ENCODE assay signal across 13 cellular contexts in the genomic region with DNA sequence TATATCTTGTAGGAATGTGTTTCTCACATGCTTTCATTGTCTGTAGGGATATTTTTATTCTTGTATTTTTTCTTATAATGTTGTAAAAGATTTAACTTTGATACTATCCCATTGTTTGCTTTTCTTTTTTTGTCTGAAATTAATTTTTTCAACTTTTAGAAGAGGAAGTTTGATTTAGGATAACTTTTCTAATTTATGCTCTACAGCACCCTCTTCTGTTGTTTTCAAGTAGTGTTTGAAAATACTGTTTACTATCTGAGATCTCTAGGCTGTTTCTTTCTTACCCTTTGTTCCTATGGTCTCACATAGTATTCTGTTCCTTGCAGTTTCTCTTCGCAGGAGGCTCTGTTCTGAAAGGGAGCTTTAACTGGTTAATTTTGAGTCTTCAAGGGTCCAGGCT. TPM values are rescaled to one million over a fixed set of nuclear protein-coding genes. Genes with fewer than 3 reads are reported as not detected.
DNase-seq lines count a peak whose midpoint lies in the region; ATAC-seq, FAIRE-seq and TF ChIP-seq lines count a peak whose summit lies in the region.
"Had no signal": no experiment of that assay in that cellular context is flagged by ENCODE, and none has a peak within 500 bp of the region (broad histone marks: within the 10 kb centered on the region; RNA-seq: fewer than 3 reads in every experiment).

No MANE protein-coding gene starts in this region.

- H3K36me3 Mint-ChIP-seq in activated CD8-positive, alpha-beta T cell treated with anti-CD3 and anti-CD28 coated beads for 36 hours (ENCODE audit: low read depth) = peaks cover 29% of the 10 kb centered on the region
- H3K36me3 Mint-ChIP-seq in activated CD8-positive, alpha-beta T cell treated with anti-CD3 and anti-CD28 coated beads, Interleukin-2, amount 10 ng/mL, durations not matched to agents 7 days and 5 days (ENCODE audit: low read depth) = peaks cover 21% of the 10 kb centered on the region
- H3K36me3 Mint-ChIP-seq in chondrocyte (ENCODE audit: low read depth) (peaks cover 9% of the 10 kb centered on the region), immature natural killer cell (peaks cover 7 to 11% (median 9%) of the 10 kb centered on the region in 3 donors)
- peaks cover 31% of the 10 kb centered on the region for H3K36me3 Mint-ChIP-seq in activated naive CD4-positive, alpha-beta T cell treated with anti-CD3 and anti-CD28 coated beads for 36 hours (ENCODE audit: low read depth)

- 94% methylated on average over 1 of the region's 1 CpG for WGBS in HepG2 (ENCODE audit: low lambda C conversion rate)

- no peak overlapping the region for H2AFZ ChIP-seq in HepG2 (ENCODE audit: low read length)

- H3K27me3 Mint-ChIP-seq in activated CD8-positive, alpha-beta T cell treated with anti-CD3 and anti-CD28 coated beads for 36 hours = no peaks in the 10 kb centered on the region
- H3K27me3 Mint-ChIP-seq in activated CD8-positive, alpha-beta T cell treated with anti-CD3 and anti-CD28 coated beads, Interleukin-2, amount 10 ng/mL, durations not matched to agents 7 days and 5 days (ENCODE audit: low read depth) = no peaks in the 10 kb centered on the region
- H3K27me3 Mint-ChIP-seq in chondrocyte (ENCODE audit: low read depth) (no peaks in the 10 kb centered on the region), immature natural killer cell (ENCODE audit: low read depth in 3 of 3) (peaks cover 0 to 2% (median 0%) of the 10 kb centered on the region in 3 donors)
- H3K27me3 Mint-ChIP-seq in activated naive CD4-positive, alpha-beta T cell treated with anti-CD3 and anti-CD28 coated beads for 36 hours (ENCODE audit: low read depth) = no peaks in the 10 kb centered on the region
- H3K27me3 Mint-ChIP-seq: CD4-positive, CD25-positive, alpha-beta regulatory T cell had no signal

- no peak overlapping the region for H3K4me2 ChIP-seq in HepG2 (ENCODE audit: low read depth, low read length)

- peaks cover 0 to under 1% of the 10 kb centered on the region in 2 experiments; a peak in 2 of 5 replicates for H3K36me3 ChIP-seq in HepG2 (replicated peaks in 1 of 2; ENCODE audit: control insufficient read depth in 1 of 2, insufficient read depth in 2 of 2, low read length in 2 of 2)

- H3K79me2 ChIP-seq in HepG2 (ENCODE audit: insufficient read depth, low read length) = peaks cover 99% of the 10 kb centered on the region

- TF ChIP-seq CTCF in activated CD8-positive, alpha-beta T cell treated with anti-CD3 and anti-CD28 coated beads for 36 hours (IDR thresholded peaks at IDR 0.05) = peak; percentile 26
- peak; percentile 44 for TF ChIP-seq CTCF in chondrocyte (IDR thresholded peaks at IDR 0.05)
- no peak for TF ChIP-seq CTCF in HepG2 (CRISPR knock-in tag; IDR thresholded peaks at IDR 0.05)
- TF ChIP-seq CTCF in GM13976 (IDR thresholded peaks at IDR 0.05; ENCODE audit: borderline replicate concordance, control extremely low read depth, extremely low read depth, insufficient read depth, missing control alignments) = no peak

- POLR2A ChIA-PET in activated CD8-positive, alpha-beta T cell treated with anti-CD3 and anti-CD28 coated beads for 36 hours (lab: Charles Lee) = no interaction called here
- POLR2A ChIA-PET in activated CD8-positive, alpha-beta T cell treated with anti-CD3 and anti-CD28 coated beads, Interleukin-2, amount 10 ng/mL, durations not matched to agents 7 days and 5 days (lab: Charles Lee) = no interaction called here
- POLR2A ChIA-PET in HepG2 (lab: Yijun Ruan, JAX) = interaction anchor here (1.1 kb wide), 1 partner anchor 14 kb away, joined by 3 read pairs; no protein-coding TSS in a partner anchor

- no peaks in the 10 kb centered on the region for H3K27me3 ChIP-seq in HepG2 (ENCODE audit: control insufficient read depth in 1 of 2, insufficient read depth in 2 of 2, low read length in 2 of 2)

- no peak for ATAC-seq in activated CD8-positive, alpha-beta T cell treated with anti-CD3 and anti-CD28 coated beads for 36 hours
- ATAC-seq in activated CD8-positive, alpha-beta T cell treated with anti-CD3 and anti-CD28 coated beads, Interleukin-2, amount 10 ng/mL, durations not matched to agents 7 days and 5 days = no peak
- ATAC-seq in HepG2 (no peak), GM21526 (IDR thresholded peaks at IDR 0.05; ENCODE audit: low FRiP score, unreplicated experiment) (no peak)

- TF ChIP-seq EP300 in HepG2 (IDR thresholded peaks at IDR 0.05; ENCODE audit: low read depth in 2 of 2, low read length in 2 of 2) (no peak), HepG2 (CRISPR knock-in tag; IDR thresholded peaks at IDR 0.05; ENCODE audit: borderline replicate concordance) (no peak)

- H3K9me3 ChIP-seq in HepG2 (ENCODE audit: low read length) = peaks cover 30% of the 10 kb centered on the region

- CTCF ChIA-PET in activated CD8-positive, alpha-beta T cell treated with anti-CD3 and anti-CD28 coated beads for 36 hours (lab: Charles Lee) = interaction anchor here (0.6 to 1.2 kb wide), 3 partner anchors 23 to 458 kb away, joined by 3 to 4 read pairs (median 3); no protein-coding TSS in a partner anchor
- CTCF ChIA-PET in activated CD8-positive, alpha-beta T cell treated with anti-CD3 and anti-CD28 coated beads, Interleukin-2, amount 10 ng/mL, durations not matched to agents 7 days and 5 days (lab: Charles Lee) = interaction anchor here (0.9 to 1.6 kb wide), 2 partner anchors 9 to 379 kb away, joined by 3 to 5 read pairs; no protein-coding TSS in a partner anchor
- CTCF ChIA-PET in HepG2 (lab: Yijun Ruan, JAX; ENCODE audit: low intra/inter-chr PET ratio, low total read pairs) = no interaction called here
- CTCF ChIA-PET in activated naive CD4-positive, alpha-beta T cell treated with anti-CD3 and anti-CD28 coated beads for 36 hours (lab: Charles Lee) = no interaction called here

- H3K27ac Mint-ChIP-seq in activated CD8-positive, alpha-beta T cell treated with anti-CD3 and anti-CD28 coated beads for 36 hours = no peak overlapping the region
- no peak overlapping the region for H3K27ac Mint-ChIP-seq in activated CD8-positive, alpha-beta T cell treated with anti-CD3 and anti-CD28 coated beads, Interleukin-2, amount 10 ng/mL, durations not matched to agents 7 days and 5 days
- no peak overlapping the region for H3K27ac Mint-ChIP-seq in chondrocyte (ENCODE audit: unreplicated experiment)
- no peak overlapping the region for H3K27ac Mint-ChIP-seq in activated naive CD4-positive, alpha-beta T cell treated with anti-CD3 and anti-CD28 coated beads for 36 hours
- no peak overlapping the region for H3K27ac Mint-ChIP-seq in immature natural killer cell
- H3K27ac Mint-ChIP-seq: CD4-positive, CD25-positive, alpha-beta regulatory T cell had no signal

- no peak for DNase-seq in activated CD8-positive, alpha-beta T cell treated with anti-CD3 and anti-CD28 coated beads for 36 hours
- DNase-seq in activated CD8-positive, alpha-beta T cell treated with anti-CD3 and anti-CD28 coated beads, Interleukin-2, amount 10 ng/mL, durations not matched to agents 7 days and 5 days = no peak
- DNase-seq in chondrocyte (ENCODE audit: low spot score) (no peak), HepG2 (ENCODE audit: low spot score) (no peak), GM13976 (ENCODE audit: low spot score) (no peak), immature natural killer cell (no peak)
- DNase-seq in activated naive CD4-positive, alpha-beta T cell treated with anti-CD3 and anti-CD28 coated beads for 36 hours = no peak
- DNase-seq: CD4-positive, CD25-positive, alpha-beta regulatory T cell; DMS53; Karpas-422; NCI-H2029; NCI-H510A had no signal

- H3K4me1 Mint-ChIP-seq in activated CD8-positive, alpha-beta T cell treated with anti-CD3 and anti-CD28 coated beads for 36 hours (ENCODE audit: low read depth) = peaks cover 15% of the 10 kb centered on the region
- H3K4me1 Mint-ChIP-seq in activated CD8-positive, alpha-beta T cell treated with anti-CD3 and anti-CD28 coated beads, Interleukin-2, amount 10 ng/mL, durations not matched to agents 7 days and 5 days (ENCODE audit: low read depth) = peaks cover 3% of the 10 kb centered on the region
- H3K4me1 Mint-ChIP-seq in chondrocyte (ENCODE audit: low read depth) (peaks cover 11% of the 10 kb centered on the region), immature natural killer cell (peaks cover 25 to 58% of the 10 kb centered on the region in 2 donors)
- H3K4me1 Mint-ChIP-seq in activated naive CD4-positive, alpha-beta T cell treated with anti-CD3 and anti-CD28 coated beads for 36 hours (ENCODE audit: low read depth) = peaks cover 21% of the 10 kb centered on the region

- H3K27ac ChIP-seq in HepG2 (ENCODE audit: extremely low read length, insufficient read depth, low read length) = peak overlapping the region; percentile 7

- TF ChIP-seq RAD21 in HepG2 (CRISPR knock-in tag; IDR thresholded peaks at IDR 0.05) = no peak

- H3K4me1 ChIP-seq in HepG2 (ENCODE audit: insufficient read depth, low read length) = peaks cover 57% of the 10 kb centered on the region

- no peak overlapping the region for H3K4me3 Mint-ChIP-seq in activated CD8-positive, alpha-beta T cell treated with anti-CD3 and anti-CD28 coated beads for 36 hours
- no peak overlapping the region for H3K4me3 Mint-ChIP-seq in activated CD8-positive, alpha-beta T cell treated with anti-CD3 and anti-CD28 coated beads, Interleukin-2, amount 10 ng/mL, durations not matched to agents 7 days and 5 days
- H3K4me3 Mint-ChIP-seq in chondrocyte (ENCODE audit: unreplicated experiment) = no peak overlapping the region
- H3K4me3 Mint-ChIP-seq in activated naive CD4-positive, alpha-beta T cell treated with anti-CD3 and anti-CD28 coated beads for 36 hours = no peak overlapping the region
- H3K4me3 Mint-ChIP-seq in immature natural killer cell = no peak overlapping the region
- H3K4me3 Mint-ChIP-seq: CD4-positive, CD25-positive, alpha-beta regulatory T cell had no signal

- in situ Hi-C loops in HepG2 (cut with HindIII; ENCODE audit: extremely low pct_ligation_motif_present, low pct_unique_long_range_greater_than_20kb) = no loop called here
- in situ Hi-C loops in GM13976 (cut with MboI; ENCODE audit: low sequenced_read_pairs, unreplicated experiment) = no loop called here

- H3K9me3 Mint-ChIP-seq in activated CD8-positive, alpha-beta T cell treated with anti-CD3 and anti-CD28 coated beads for 36 hours = peaks cover 30% of the 10 kb centered on the region
- peaks cover 29% of the 10 kb centered on the region for H3K9me3 Mint-ChIP-seq in activated CD8-positive, alpha-beta T cell treated with anti-CD3 and anti-CD28 coated beads, Interleukin-2, amount 10 ng/mL, durations not matched to agents 7 days and 5 days (ENCODE audit: insufficient read depth)
- peaks cover 28% of the 10 kb centered on the region for H3K9me3 Mint-ChIP-seq in chondrocyte (ENCODE audit: low read depth)
- peaks cover 29% of the 10 kb centered on the region for H3K9me3 Mint-ChIP-seq in activated naive CD4-positive, alpha-beta T cell treated with anti-CD3 and anti-CD28 coated beads for 36 hours
- H3K9me3 Mint-ChIP-seq in immature natural killer cell = peaks cover 4 to 22% (median 13%) of the 10 kb centered on the region in 6 donors

- no peak for TF ChIP-seq POLR2A in HepG2 (IDR thresholded peaks at IDR 0.05; ENCODE audit: insufficient read depth in 1 of 2, low read depth in 2 of 2, low read length in 2 of 2)

- H3K4me3 ChIP-seq in HepG2 (replicated peaks in 1 of 3; ENCODE audit: insufficient read depth in 1 of 3, low read depth in 2 of 3, low read length in 3 of 3) = no peak overlapping the region

- no TSS peak for BruUV-seq in HepG2 (replicated peaks; lab: Mats Ljungman, UMichigan)

- no peak for FAIRE-seq in HepG2 (lab: Jason Lieb, UNC)

- H3K9ac ChIP-seq in HepG2 (ENCODE audit: insufficient read depth, low read depth, low read length) = no peak overlapping the region

- H4K20me1 ChIP-seq in HepG2 (ENCODE audit: insufficient read depth, low read length) = peaks cover 44% of the 10 kb centered on the region

- intact Hi-C loops in activated CD8-positive, alpha-beta T cell treated with anti-CD3 and anti-CD28 coated beads for 36 hours (cut with micrococcal nuclease) = no loop called here
- intact Hi-C loops in HepG2 (cut with micrococcal nuclease; ENCODE audit: unreplicated experiment) = no loop called here
- intact Hi-C loops in activated naive CD4-positive, alpha-beta T cell treated with anti-CD3 and anti-CD28 coated beads for 36 hours (cut with micrococcal nuclease) = loop anchor here (2.0 kb wide), 1 partner anchor 21 kb away; a partner anchor contains a TSS

RNA-seq across cellular contexts. Expression of a gene that starts 21.9 kb away (rescaled TPM):
- 10 to 100 TPM; 31.3 to 31.9 TPM for total RNA-seq in activated CD8-positive, alpha-beta T cell treated with anti-CD3 and anti-CD28 coated beads for 36 hours
- total RNA-seq in activated CD8-positive, alpha-beta T cell treated with anti-CD3 and anti-CD28 coated beads, Interleukin-2, amount 10 ng/mL, durations not matched to agents 7 days and 5 days = 10 to 100 TPM; 25.0 to 25.2 TPM
- 33.2 to 50.0 TPM (median 36.1 TPM) in 3 replicates for total RNA-seq in chondrocyte
- 166 and 190 TPM in 2 replicates for total RNA-seq in HepG2 (2016; rRNA removed; fragmentation: Illumina TruSeq; extraction: Trizol)
- total RNA-seq in HepG2 (2016; cell fraction: cytosol; rRNA removed; fragmentation: Illumina TruSeq; extraction: Trizol; ENCODE audit: low read depth) = 66.2 and 84.8 TPM in 2 replicates
- 168 and 184 TPM in 2 replicates for total RNA-seq in HepG2 (2016; cell fraction: insoluble cytoplasmic fraction; rRNA removed; fragmentation: Illumina TruSeq; extraction: Trizol)
- total RNA-seq in HepG2 (2016; cell fraction: membrane; rRNA removed; fragmentation: Illumina TruSeq; extraction: Trizol) = 66.9 and 77.6 TPM in 2 replicates
- 154 and 164 TPM in 2 replicates for total RNA-seq in HepG2 (2016; cell fraction: nucleus; rRNA removed; fragmentation: Illumina TruSeq; extraction: Trizol)
- 22.4 and 27.5 TPM in 2 replicates for polyA plus RNA-seq in HepG2 (2011; rRNA removed)
- polyA plus RNA-seq in HepG2 (2011; cell fraction: cytosol; rRNA removed) = 8.7 and 15.2 TPM in 2 replicates
- polyA plus RNA-seq in HepG2 (2011; cell fraction: nucleus; rRNA removed) = 24.3 and 26.2 TPM in 2 replicates
- polyA plus RNA-seq in HepG2 (2012) = 41.7 and 57.2 TPM in 2 replicates
- polyA plus RNA-seq in HepG2 (2016; cell fraction: cytosol; fragmentation: Illumina TruSeq; extraction: Trizol; ENCODE audit: low read depth) = 8.6 and 8.9 TPM in 2 replicates
- 123 and 132 TPM in 2 replicates for polyA plus RNA-seq in HepG2 (2016; cell fraction: insoluble cytoplasmic fraction; fragmentation: Illumina TruSeq; extraction: Trizol; ENCODE audit: low read depth)
- polyA plus RNA-seq in HepG2 (2016; cell fraction: membrane; fragmentation: Illumina TruSeq; extraction: Trizol; ENCODE audit: low read depth) = 19.5 and 20.3 TPM in 2 replicates
- polyA plus RNA-seq in HepG2 (2016; cell fraction: nucleus; fragmentation: Illumina TruSeq; extraction: Trizol; ENCODE audit: insufficient read depth, low read depth) = 156 TPM in 2 replicates
- 16.6 and 17.0 TPM in 2 replicates for polyA minus RNA-seq in HepG2 (2011; rRNA and poly(A)+ RNA removed; ENCODE audit: low replicate concordance)
- 39.1 and 39.2 TPM in 2 replicates for polyA minus RNA-seq in HepG2 (2011; cell fraction: cytosol; rRNA and poly(A)+ RNA removed)
- 124 and 125 TPM in 2 replicates for polyA minus RNA-seq in HepG2 (2011; cell fraction: nucleus; rRNA and poly(A)+ RNA removed)
- total RNA-seq in activated naive CD4-positive, alpha-beta T cell treated with anti-CD3 and anti-CD28 coated beads for 36 hours = 10 to 100 TPM; 29.2 to 30.8 TPM
- 10 to 100 TPM; 21.8 to 28.7 (median 27.8) TPM for polyA plus RNA-seq in immature natural killer cell

Comparison
In these comparisons a context has a peak if more than half of its experiments do, and no peak if none do; other contexts are left out.
1. CTCF ChIP-seq: peak in activated CD8-positive, alpha-beta T cell treated with anti-CD3 and anti-CD28 coated beads for 36 hours (single experiment) and chondrocyte (single experiment); none in HepG2 (single experiment) and GM13976 (single experiment).
2. CTCF ChIA-PET loops: an anchor here in activated CD8-positive, alpha-beta T cell treated with anti-CD3 and anti-CD28 coated beads for 36 hours (0.6 to 1.2 kb wide) and activated CD8-positive, alpha-beta T cell treated with anti-CD3 and anti-CD28 coated beads, Interleukin-2, amount 10 ng/mL, durations not matched to agents 7 days and 5 days (0.9 to 1.6 kb wide); none called in HepG2 and activated naive CD4-positive, alpha-beta T cell treated with anti-CD3 and anti-CD28 coated beads for 36 hours.